ENCODE assay signal across 8 cellular contexts in the genomic region with DNA sequence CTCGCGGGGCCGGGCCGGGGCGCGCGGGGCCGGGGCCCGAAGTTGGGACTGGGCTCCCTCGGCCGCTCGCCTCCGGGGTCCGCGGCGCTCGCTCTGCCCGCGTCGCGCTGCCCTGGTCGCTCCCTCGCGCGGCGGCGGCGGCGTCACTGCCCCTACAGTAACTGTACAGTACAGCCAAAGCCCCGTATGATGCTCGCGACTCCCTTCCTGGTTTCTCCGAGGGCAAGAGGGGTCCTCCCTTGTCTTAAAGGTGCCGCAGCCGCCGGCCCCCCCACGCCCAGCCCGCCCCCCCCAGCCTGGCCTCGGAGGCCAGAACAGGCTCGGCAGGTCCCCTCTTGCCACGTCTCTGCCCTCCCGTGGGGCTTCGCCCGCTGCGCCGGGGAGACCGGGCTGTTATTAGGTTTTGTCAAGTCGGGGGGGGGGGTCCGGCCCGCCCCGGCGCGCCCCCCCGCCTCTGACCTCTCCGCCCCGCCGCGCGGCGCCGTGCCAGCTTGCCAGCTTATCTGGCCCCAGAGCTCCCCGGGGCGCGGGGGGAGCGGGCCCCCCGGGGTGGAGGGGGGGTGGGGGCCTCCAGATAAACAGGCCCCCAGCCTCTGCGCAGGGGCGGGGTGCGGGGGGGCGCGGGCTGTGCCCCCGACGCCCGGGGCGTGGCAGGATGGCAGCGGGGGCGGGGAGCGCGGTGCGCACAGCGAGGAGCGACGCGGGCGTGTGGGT. TPM values are rescaled to one million over a fixed set of nuclear protein-coding genes. Genes with fewer than 3 reads are reported as not detected.
DNase-seq lines count a peak whose midpoint lies in the region; ATAC-seq and TF ChIP-seq lines count a peak whose summit lies in the region.

A gene (minus strand): TSS at position 218 of the 714 bp plus-strand sequence. CDS start 11,667 bp downstream, outside the sequence.

- WGBS in spleen, 5 donors: 0 to 2% (median 1%) methylated on average over 11 to 81 of the region's 85 CpGs

- DNase-seq in NCI-H2107 treated with DMSO at 0.1 percent for 48 hours (lab: John Stamatoyannopoulos, UW; ENCODE audit: unreplicated experiment) (peak; percentile 35), NCI-H2107 (lab: John Stamatoyannopoulos, UW) (no peak), NCI-H345 (lab: John Stamatoyannopoulos, UW) (peak; percentile 72), islet precursor cell (peak; percentile 89), spleen (peak; percentile 97)
- DNase-seq in central memory CD4-positive, alpha-beta T cell: peak; percentile 78

- peak within 1 kb of the TSS; percentile 97 to 99 (median 98) for H3K27ac ChIP-seq in spleen

- TF ChIP-seq POLR2A in spleen (IDR thresholded peaks at IDR 0.05): no peak

- no peaks in the 10 kb centered on the region for H3K9me3 ChIP-seq in spleen

- peak; percentile 30 to 37 for ATAC-seq in activated CD4-positive, CD25-positive, alpha-beta regulatory T cell treated with anti-CD3 and anti-CD28 coated beads, Interleukin-2, amount 50 U/mL, for 24 hours
- ATAC-seq in HG03280 (IDR thresholded peaks at IDR 0.05; ENCODE audit: unreplicated experiment): no peak

- TF ChIP-seq CTCF in spleen (IDR thresholded peaks at IDR 0.05 in 8 of 11, conservative IDR thresholded peaks at IDR 0.05 in 3 of 11): no peak

- peaks cover 0 to 21% (median 0%) of the 10 kb centered on the region in 6 donors for H3K36me3 ChIP-seq in spleen

- H3K4me1 ChIP-seq in spleen: peaks cover 33 to 63% (median 53%) of the 10 kb centered on the region in 6 donors

- intact Hi-C loops in spleen (cut with DNase I; ENCODE audit: low total_unique reads): loop anchor here (10.0 kb wide), 2 partner anchors 48 to 62 kb away; a partner anchor contains a TSS

- peak within 1 kb of the TSS; percentile 68 to 99 (median 96) for H3K4me3 ChIP-seq in spleen

- H3K27me3 ChIP-seq in spleen (replicated peaks in 1 of 7): no peaks in the 10 kb centered on the region

RNA-seq across cellular contexts. Expression of the gene that starts here (rescaled TPM):
- total RNA-seq in spleen: 10 to 100 TPM; 43.0 to 68.1 (median 53.7) TPM
- 10 to 100 TPM in 1 of 3 donors, 1 to 10 TPM in 2; 4.0 to 15.2 (median 4.2) TPM for polyA plus RNA-seq in spleen
